ENCODE assay signal across 1 cellular context in the genomic region with DNA sequence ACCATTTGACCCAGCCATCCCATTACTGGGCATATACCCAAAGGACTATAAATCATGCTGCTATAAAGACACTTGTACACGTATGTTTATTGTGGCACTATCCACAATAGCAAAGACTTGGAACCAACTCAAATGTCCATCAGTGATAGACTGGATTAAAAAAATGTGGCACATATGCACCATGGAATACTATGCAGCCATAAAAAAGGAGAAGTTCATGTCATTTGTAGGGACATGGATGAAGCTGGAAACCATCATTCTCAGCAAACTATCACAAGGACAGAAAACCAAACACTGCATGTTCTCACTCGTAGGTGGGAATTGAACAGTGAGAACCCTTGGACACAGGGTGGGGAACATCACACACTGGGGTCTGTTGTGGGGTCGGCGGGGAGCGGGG.
TF ChIP-seq lines count a peak whose summit lies in the region.

No MANE protein-coding gene starts in this region.

TF ChIP-seq in HEK293, 187 proteins besides CTCF, POLR2A, EP300 and RAD21 (continued from another document):
- TF ChIP-seq ZNF146 (tag by site-specific recombination; IDR thresholded peaks at IDR 0.05) = peak; percentile 86
